Comparison of ENCODE assay signal across 6 cellular contexts in the genomic region with DNA sequence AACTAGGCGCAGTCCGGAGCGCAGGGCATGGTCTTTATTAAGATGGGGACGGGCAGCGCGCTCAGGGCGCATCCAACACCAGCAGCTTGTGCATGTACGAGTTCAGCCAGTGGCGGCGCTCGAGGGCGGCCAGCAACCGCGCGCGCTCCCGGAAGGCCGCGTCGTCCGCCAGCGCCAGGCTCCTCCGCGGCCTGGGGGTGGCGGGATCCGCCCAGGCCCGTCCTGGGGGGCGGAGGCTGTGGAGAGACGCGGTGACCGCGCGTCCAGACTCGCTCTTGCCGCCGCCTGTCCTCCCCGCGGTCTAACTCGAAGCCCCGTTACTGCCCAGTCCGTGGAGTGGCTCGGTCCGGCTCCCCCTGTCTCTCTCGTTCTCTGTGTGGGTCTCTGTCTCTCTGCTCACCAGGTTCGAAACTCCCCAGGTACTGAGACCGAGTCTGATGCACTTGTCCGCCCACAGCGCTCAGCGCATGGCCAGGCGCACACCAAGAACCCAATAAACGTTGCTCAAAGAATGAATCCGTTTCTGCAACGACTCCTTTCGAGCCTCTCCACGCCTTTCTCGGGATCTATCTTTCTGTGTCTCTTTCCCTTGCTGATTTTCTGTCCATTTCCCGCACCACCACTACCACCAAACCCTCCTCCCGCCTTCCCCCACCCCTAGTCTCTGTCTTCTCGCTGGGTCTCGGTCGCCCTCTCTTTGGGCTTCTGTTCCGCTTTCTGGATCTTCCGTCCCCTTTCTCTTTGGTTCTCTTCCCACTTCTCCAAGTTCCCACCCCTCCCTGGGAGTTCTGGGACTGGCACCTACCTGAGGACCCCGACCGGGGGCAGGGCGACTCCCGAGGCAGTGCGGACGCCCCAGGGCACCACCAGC. TPM values are rescaled to one million over a fixed set of nuclear protein-coding genes. Genes with fewer than 3 reads are reported as not detected.
DNase-seq lines count a peak whose midpoint lies in the region; ATAC-seq lines count a peak whose summit lies in the region.

No MANE protein-coding gene starts in this region.

- H3K9me3 Mint-ChIP-seq in activated T-cell treated with anti-CD3 and anti-CD28 coated beads, Interleukin-2, amount 50 U/mL, for 4 hours: no peaks in the 10 kb centered on the region

- peak overlapping the region; percentile 73 for H3K4me3 Mint-ChIP-seq in activated T-cell treated with anti-CD3 and anti-CD28 coated beads, Interleukin-2, amount 50 U/mL, for 4 hours

- peaks cover 44% of the 10 kb centered on the region for H3K4me1 Mint-ChIP-seq in activated T-cell treated with anti-CD3 and anti-CD28 coated beads, Interleukin-2, amount 50 U/mL, for 4 hours (ENCODE audit: low read depth)

- H3K36me3 Mint-ChIP-seq in activated T-cell treated with anti-CD3 and anti-CD28 coated beads, Interleukin-2, amount 50 U/mL, for 4 hours (ENCODE audit: insufficient read depth): no peaks in the 10 kb centered on the region

- peak; percentile 77 for DNase-seq in NCI-H1436 (lab: John Stamatoyannopoulos, UW)
- DNase-seq in NCI-H1436 treated with DMSO at 0.1 percent for 48 hours (lab: John Stamatoyannopoulos, UW): no peak
- DNase-seq in activated T-cell treated with anti-CD3 and anti-CD28 coated beads, Interleukin-2, amount 50 U/mL, for 4 hours: no peak
- peak in 1 of 2 donors; percentile 44 for DNase-seq in left colon
- no peak for DNase-seq in OCI-M2 (lab: John Stamatoyannopoulos, UW; ENCODE audit: unreplicated experiment)

- peaks cover 79% of the 10 kb centered on the region for H3K27me3 Mint-ChIP-seq in activated T-cell treated with anti-CD3 and anti-CD28 coated beads, Interleukin-2, amount 50 U/mL, for 4 hours (ENCODE audit: low read depth)

- intact Hi-C loops in left colon (cut with DNase I, micrococcal nuclease): no loop called here

- peak; percentile 42 for ATAC-seq in activated T-cell treated with anti-CD3 and anti-CD28 coated beads, Interleukin-2, amount 50 U/mL, for 4 hours
- ATAC-seq in left colon (peak; percentile 72), HG03095 (IDR thresholded peaks at IDR 0.05; ENCODE audit: unreplicated experiment) (no peak)

RNA-seq across cellular contexts. Expression of gene PTH2, which starts 0.6 kb away (rescaled TPM):
- not detected for total RNA-seq in activated T-cell treated with anti-CD3 and anti-CD28 coated beads, Interleukin-2, amount 50 U/mL, for 4 hours
- total RNA-seq in left colon: not detected

RNA-seq across cellular contexts. Expression of gene GFY, which starts 2.5 kb away (rescaled TPM):
- not detected for total RNA-seq in activated T-cell treated with anti-CD3 and anti-CD28 coated beads, Interleukin-2, amount 50 U/mL, for 4 hours
- total RNA-seq in left colon: not detected

RNA-seq across cellular contexts. Expression of gene SLC17A7, which starts 18.7 kb away (rescaled TPM):
- total RNA-seq in activated T-cell treated with anti-CD3 and anti-CD28 coated beads, Interleukin-2, amount 50 U/mL, for 4 hours: under 1 TPM in 2 of 3 donors, not detected in 1; 0.08 to 0.13 TPM
- under 1 TPM; 0.24 to 0.81 TPM for total RNA-seq in left colon

RNA-seq across cellular contexts. Expression of gene PIH1D1, which starts 29.0 kb away (rescaled TPM):
- total RNA-seq in activated T-cell treated with anti-CD3 and anti-CD28 coated beads, Interleukin-2, amount 50 U/mL, for 4 hours: 100 to 1,000 TPM in 2 of 3 donors, 10 to 100 TPM in 1; 95.0 to 105 (median 105) TPM
- total RNA-seq in left colon: 10 to 100 TPM; 62.9 to 74.1 TPM

RNA-seq across cellular contexts. Expression of gene ALDH16A1, which starts 30.4 kb away (rescaled TPM):
- total RNA-seq in activated T-cell treated with anti-CD3 and anti-CD28 coated beads, Interleukin-2, amount 50 U/mL, for 4 hours: 10 to 100 TPM; 35.4 to 42.9 (median 35.8) TPM
- total RNA-seq in left colon: 10 to 100 TPM; 24.9 to 31.5 TPM
